1 cellular context compared by ENCODE assay signal in genomic region chr1:155014709-155015508, GRCh38.
TF ChIP-seq lines count a peak whose summit lies in the region.

No MANE protein-coding gene starts in this region.

TF ChIP-seq in IMR-90, 13 proteins besides CTCF, POLR2A, EP300 and RAD21:
- TF ChIP-seq CHD1 (IDR thresholded peaks at IDR 0.05; ENCODE audit: low read depth, low read length) (no peak), RFX5 (IDR thresholded peaks at IDR 0.05; ENCODE audit: low read depth, low read length) (no peak), SMC3 (IDR thresholded peaks at IDR 0.05; ENCODE audit: low read depth, low read length) (no peak), MAFK (IDR thresholded peaks at IDR 0.05; ENCODE audit: low read depth, low read length) (no peak), CEBPB (IDR thresholded peaks at IDR 0.05; ENCODE audit: low read depth, low read length) (no peak), RCOR1 (IDR thresholded peaks at IDR 0.05; ENCODE audit: insufficient replicate concordance, low read length) (no peak), FOS (IDR thresholded peaks at IDR 0.05; ENCODE audit: low read depth, low read length) (no peak)
